Comparison of ENCODE assay signal across 2 cellular contexts in the genomic region with DNA sequence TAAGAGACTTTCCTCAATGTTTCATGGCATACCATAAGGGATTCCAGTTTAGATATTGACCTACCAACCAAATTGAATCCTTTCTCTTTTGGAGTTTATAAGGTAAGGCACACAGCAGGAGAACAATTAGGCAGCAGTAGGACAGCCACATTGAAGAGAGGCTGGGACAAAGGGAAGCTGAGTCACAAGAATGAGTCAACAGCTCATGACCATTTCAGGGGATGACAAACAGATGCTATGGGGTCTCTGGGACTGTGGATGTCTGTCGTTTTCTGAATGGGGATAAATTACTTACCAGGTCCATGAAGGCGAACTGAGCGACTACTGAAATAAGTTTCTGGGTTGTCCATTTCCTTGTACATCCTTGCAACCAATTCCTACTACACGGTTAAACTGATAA.
TF ChIP-seq lines count a peak whose summit lies in the region.

No MANE protein-coding gene starts in this region.

TF ChIP-seq in HCT116, 20 proteins besides CTCF, POLR2A, EP300 and RAD21:
- TF ChIP-seq CBX3 (IDR thresholded peaks at IDR 0.05; ENCODE audit: low read depth) (no peak), POLR2AphosphoS5 (IDR thresholded peaks at IDR 0.05; ENCODE audit: low read depth, low read length) (no peak), JUND (IDR thresholded peaks at IDR 0.05) (peak; percentile 37; the same call in 1 of the 2 replicates), TCF7L2 (IDR thresholded peaks at IDR 0.05; ENCODE audit: borderline replicate concordance, extremely low read depth, insufficient read depth, insufficient read length) (no peak), EZH2phosphoT487 (IDR thresholded peaks at IDR 0.05; ENCODE audit: borderline replicate concordance) (no peak), ELF1 (IDR thresholded peaks at IDR 0.05; ENCODE audit: borderline replicate concordance, low read depth) (no peak), SIN3A (IDR thresholded peaks at IDR 0.05; ENCODE audit: low read depth) (no peak), FOSL1 (IDR thresholded peaks at IDR 0.05; ENCODE audit: low read depth) (peak; percentile 45), ZFX (IDR thresholded peaks at IDR 0.05) (no peak), ZBTB33 (IDR thresholded peaks at IDR 0.05; ENCODE audit: extremely low read depth, insufficient replicate concordance, low read length) (no peak), SRF (IDR thresholded peaks at IDR 0.05; ENCODE audit: low read depth) (no peak), MAX (IDR thresholded peaks at IDR 0.05) (no peak), CEBPB (IDR thresholded peaks at IDR 0.05; ENCODE audit: low read depth) (no peak), SP1 (IDR thresholded peaks at IDR 0.05; ENCODE audit: low read depth) (no peak)
TF ChIP-seq in HCT116: peak in this region for 2.

TF ChIP-seq in K562, 482 proteins besides CTCF, POLR2A, EP300 and RAD21:
- no peak for TF ChIP-seq RBM15 (IDR thresholded peaks at IDR 0.05; ENCODE audit: insufficient read depth, low read length)
- TF ChIP-seq ADNP (tag; IDR thresholded peaks at IDR 0.05) = no peak
- TF ChIP-seq ATF3 (IDR thresholded peaks at IDR 0.05) = peak; percentile 39
- no peak for TF ChIP-seq ATF3 (CRISPR knock-in tag; conservative IDR thresholded peaks at IDR 0.05)
- peak; percentile 35; the same call in 1 of the 2 replicates for TF ChIP-seq FOSL1 (tag; conservative IDR thresholded peaks at IDR 0.05)
